Comparison of ENCODE assay signal across 21 cellular contexts in the genomic region with DNA sequence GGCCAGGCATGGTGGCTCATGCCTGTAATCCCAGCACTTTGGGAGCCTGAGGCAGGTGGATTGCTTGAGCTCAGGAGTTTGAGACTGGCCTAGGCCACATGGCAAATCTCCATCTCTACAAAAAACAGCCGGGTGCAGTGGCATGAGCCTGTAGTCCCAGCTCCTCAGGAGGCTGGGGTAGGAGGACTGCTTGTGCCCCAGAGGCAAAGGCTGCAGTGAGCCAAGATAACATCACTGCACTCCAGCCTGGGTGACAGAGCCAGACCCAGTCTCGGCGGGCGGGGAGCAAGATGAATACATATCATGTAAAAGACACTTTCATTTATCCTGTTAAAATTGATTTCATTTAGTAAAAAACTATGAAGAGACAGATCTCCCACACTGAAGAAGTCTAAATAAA. TPM values are rescaled to one million over a fixed set of nuclear protein-coding genes. Genes with fewer than 3 reads are reported as not detected.
A peak's percentile ranks its signal among the peaks of the same experiment; 100 is the strongest.
DNase-seq lines count a peak whose midpoint lies in the region; ATAC-seq and TF ChIP-seq lines count a peak whose summit lies in the region.
"Had no signal": no experiment of that assay in that cellular context is flagged by ENCODE, and none has a peak within 500 bp of the region (broad histone marks: within the 10 kb centered on the region; RNA-seq: fewer than 3 reads in every experiment).

No MANE protein-coding gene starts in this region.

- no peak overlapping the region for H3K4me3 ChIP-seq in CD4-positive, CD25-positive, alpha-beta regulatory T cell (ENCODE audit: low read depth, low read length)
- H3K4me3 ChIP-seq in PC-9 = no peak overlapping the region
- no peak overlapping the region for H3K4me3 ChIP-seq in A673 (ENCODE audit: low read depth, low read length, poor library complexity, severe bottlenecking)
- H3K4me3 ChIP-seq in osteoblast (ENCODE audit: insufficient read depth, low read length) = no peak overlapping the region
- H3K4me3 ChIP-seq: A549 had no signal

- peaks cover 18% of the 10 kb centered on the region for H3K36me3 Mint-ChIP-seq in CD4-positive, CD25-positive, alpha-beta regulatory T cell
- peaks cover 28% of the 10 kb centered on the region for H3K36me3 Mint-ChIP-seq in nephron progenitor cell (ENCODE audit: low read depth)

- H3K4me2 ChIP-seq in PC-9 = 0 out of 2 replicates have a peak overlapping the region, but pooled peaks have one; percentile 27
- H3K4me2 ChIP-seq in osteoblast (ENCODE audit: insufficient read depth, low read length) = no peak overlapping the region
- H3K4me2 ChIP-seq: A549 had no signal

- peaks cover 11% of the 10 kb centered on the region for H3K36me3 ChIP-seq in CD4-positive, CD25-positive, alpha-beta regulatory T cell (ENCODE audit: control insufficient read depth, insufficient read depth, low read length)
- H3K36me3 ChIP-seq in PC-9 (ENCODE audit: low read depth) (no peaks in the 10 kb centered on the region), A673 (ENCODE audit: insufficient read depth, low read length, poor library complexity, severe bottlenecking) (no peaks in the 10 kb centered on the region), osteoblast (ENCODE audit: insufficient read depth, low read length) (peaks cover 6% of the 10 kb centered on the region)

- H3K79me2 ChIP-seq in PC-9 (ENCODE audit: low read depth) (peaks cover 87% of the 10 kb centered on the region), osteoblast (ENCODE audit: insufficient read depth, low read length) (peaks cover 97% of the 10 kb centered on the region)

- no peak overlapping the region for H3K27ac ChIP-seq in CD4-positive, CD25-positive, alpha-beta regulatory T cell (ENCODE audit: insufficient read depth, low read length, poor library complexity, severe bottlenecking)
- no peak overlapping the region for H3K27ac ChIP-seq in PC-9
- H3K27ac ChIP-seq in A673 (ENCODE audit: low read depth, low read length, poor library complexity, severe bottlenecking) = no peak overlapping the region
- H3K27ac ChIP-seq in osteoblast (ENCODE audit: low read depth, low read length) = no peak overlapping the region
- H3K27ac ChIP-seq: A549 had no signal

- no peak for TF ChIP-seq CTCF in PC-9 (conservative IDR thresholded peaks at IDR 0.05)
- TF ChIP-seq CTCF in nephron progenitor cell (IDR thresholded peaks at IDR 0.05) = no peak
- no peak for TF ChIP-seq CTCF in A673 (conservative IDR thresholded peaks at IDR 0.05; ENCODE audit: low read depth, low read length)
- TF ChIP-seq CTCF in osteoblast (IDR thresholded peaks at IDR 0.05; ENCODE audit: extremely low read depth, low read depth, low read length) = no peak

- no peaks in the 10 kb centered on the region for H3K9me2 ChIP-seq in PC-9 (ENCODE audit: insufficient read depth)

- BruUV-seq in PC-9 (replicated peaks; lab: Mats Ljungman, UMichigan) (no TSS peak), A673 (replicated peaks; lab: Mats Ljungman, UMichigan) (no TSS peak)

- peak overlapping the region in 2 of 3 donors; percentile 40 to 82 for H3K27ac Mint-ChIP-seq in CD4-positive, CD25-positive, alpha-beta regulatory T cell
- peak overlapping the region; percentile 9 for H3K27ac Mint-ChIP-seq in nephron progenitor cell

- POLR2A ChIA-PET in PC-9 (lab: Charles Lee; ENCODE audit: unreplicated experiment) = no interaction called here
- POLR2A ChIA-PET in A673 (lab: Charles Lee; ENCODE audit: low non-redundant PET) = no interaction called here

- H4K20me1 ChIP-seq in PC-9 (ENCODE audit: insufficient read depth) (peaks cover 91% of the 10 kb centered on the region), osteoblast (ENCODE audit: insufficient read depth, low read length) (peaks cover 92% of the 10 kb centered on the region)

- H3K9me3 Mint-ChIP-seq in CD4-positive, CD25-positive, alpha-beta regulatory T cell = peaks cover 0 to 1% (median 0%) of the 10 kb centered on the region in 7 donors
- peaks cover 2% of the 10 kb centered on the region for H3K9me3 Mint-ChIP-seq in nephron progenitor cell
- H3K9me3 Mint-ChIP-seq: HFFc6 had no signal

- CTCF ChIA-PET in PC-9 (lab: Charles Lee) = no interaction called here
- CTCF ChIA-PET in A673 (lab: Charles Lee) = no interaction called here

- H3F3A ChIP-seq in PC-9 (ENCODE audit: insufficient read depth, low read depth) = peaks cover 26% of the 10 kb centered on the region

- no peaks in the 10 kb centered on the region for H3K27me3 ChIP-seq in CD4-positive, CD25-positive, alpha-beta regulatory T cell (ENCODE audit: control insufficient read depth, insufficient read depth, low read length)
- H3K27me3 ChIP-seq in PC-9 (ENCODE audit: insufficient read depth, low read depth) (no peaks in the 10 kb centered on the region), A673 (replicated peaks; ENCODE audit: insufficient read depth, low read depth, low read length, poor library complexity) (no peaks in the 10 kb centered on the region), osteoblast (ENCODE audit: insufficient read depth, low read length) (no peaks in the 10 kb centered on the region)

- no peaks in the 10 kb centered on the region for H3K27me3 Mint-ChIP-seq in CD4-positive, CD25-positive, alpha-beta regulatory T cell
- peaks cover 5% of the 10 kb centered on the region for H3K27me3 Mint-ChIP-seq in nephron progenitor cell (ENCODE audit: low read depth, poor library complexity)

- no peak for DNase-seq in CD4-positive, CD25-positive, alpha-beta regulatory T cell
- DNase-seq in PC-9 (no peak), erythroblast (lab: John Stamatoyannopoulos, UW) (peak; percentile 28 to 34), nephron progenitor cell (no peak), 8988T (no peak), A673 (ENCODE audit: low spot score) (no peak), osteoblast (ENCODE audit: insufficient read length, low spot score, missing footprints) (no peak)
- no peak for DNase-seq in effector CD4-positive, alpha-beta T cell
- DNase-seq: C1 segment of cervical spinal cord, COR-L47, DMS 273 treated with DMSO at 0.1 percent for 48 hours, DND-41, Kasumi-1, NCI-H1105, NCI-H1694, NCI-H2227 treated with DMSO at 0.1 percent for 48 hours, NCI-H510A treated with DMSO at 0.1 percent for 48 hours, NCI-H774, Right ventricle myocardium superior had no signal

- no peak for TF ChIP-seq POLR2A in erythroblast (IDR thresholded peaks at IDR 0.05; ENCODE audit: low read length)

- H3K4me3 Mint-ChIP-seq in CD4-positive, CD25-positive, alpha-beta regulatory T cell = peak overlapping the region in 3 of 4 donors; percentile 33 to 69 (median 42)
- no peak overlapping the region for H3K4me3 Mint-ChIP-seq in nephron progenitor cell

- H2AFZ ChIP-seq in PC-9 = no peak overlapping the region
- no peak overlapping the region for H2AFZ ChIP-seq in osteoblast (ENCODE audit: low read length)

- intact Hi-C loops in PC-9 (cut with micrococcal nuclease; ENCODE audit: unreplicated experiment) = no loop called here
- intact Hi-C loops in A673 (cut with micrococcal nuclease; ENCODE audit: unreplicated experiment) = no loop called here

- H3K4me1 ChIP-seq in CD4-positive, CD25-positive, alpha-beta regulatory T cell (ENCODE audit: control insufficient read depth, insufficient read depth, low read length, poor library complexity, severe bottlenecking) = peaks cover 58% of the 10 kb centered on the region
- peaks cover 29% of the 10 kb centered on the region for H3K4me1 ChIP-seq in PC-9 (replicated peaks; ENCODE audit: insufficient read depth)
- H3K4me1 ChIP-seq in A673 (ENCODE audit: insufficient read depth, low read length, poor library complexity, severe bottlenecking) = peaks cover 3% of the 10 kb centered on the region
- H3K4me1 ChIP-seq in osteoblast (ENCODE audit: insufficient read depth, low read length) = peaks cover 40% of the 10 kb centered on the region

- ATAC-seq in CD4-positive, CD25-positive, alpha-beta regulatory T cell (ENCODE audit: low read depth in 2 of 2) = no peak
- ATAC-seq: A549 had no signal

- H3K9me3 ChIP-seq in CD4-positive, CD25-positive, alpha-beta regulatory T cell (ENCODE audit: control insufficient read depth in 2 of 2, low read length in 2 of 2) = no peaks in the 10 kb centered on the region
- H3K9me3 ChIP-seq in PC-9 (ENCODE audit: insufficient read depth, low read depth) = no peaks in the 10 kb centered on the region
- H3K9me3 ChIP-seq in A673 (ENCODE audit: low read depth, low read length, poor library complexity, severe bottlenecking) = no peaks in the 10 kb centered on the region
- H3K9me3 ChIP-seq in osteoblast (ENCODE audit: low read depth, low read length) = no peaks in the 10 kb centered on the region
- H3K9me3 ChIP-seq: A549 had no signal

- peaks cover 49 to 93% (median 67%) of the 10 kb centered on the region in 4 donors for H3K4me1 Mint-ChIP-seq in CD4-positive, CD25-positive, alpha-beta regulatory T cell
- H3K4me1 Mint-ChIP-seq in nephron progenitor cell = peaks cover 55% of the 10 kb centered on the region

RNA-seq across cellular contexts. Expression of a gene that starts 54.6 kb away (rescaled TPM):
- 192 TPM for total RNA-seq in CD4-positive, CD25-positive, alpha-beta regulatory T cell
- 1 to 10 TPM; 3.3 to 8.1 (median 4.0) TPM for polyA plus RNA-seq in CD4-positive, CD25-positive, alpha-beta regulatory T cell
- total RNA-seq in PC-9 (2021) (70.5 and 74.9 TPM in 2 replicates), A673 (2021) (76.1 and 79.6 TPM in 2 replicates), osteoblast (28.2 and 30.9 TPM in 2 replicates)

Comparison
In these comparisons a context has a peak if more than half of its experiments do, and no peak if none do; other contexts are left out.
1. DNase-seq: peak in erythroblast (2 of 2); none in CD4-positive, CD25-positive, alpha-beta regulatory T cell (0 of 3), PC-9 (0 of 2), nephron progenitor cell (single experiment), effector CD4-positive, alpha-beta T cell (single experiment), 8988T (single experiment), A673 (single experiment) and osteoblast (single experiment).